Comparison of ENCODE assay signal across 17 cellular contexts in the genomic region with DNA sequence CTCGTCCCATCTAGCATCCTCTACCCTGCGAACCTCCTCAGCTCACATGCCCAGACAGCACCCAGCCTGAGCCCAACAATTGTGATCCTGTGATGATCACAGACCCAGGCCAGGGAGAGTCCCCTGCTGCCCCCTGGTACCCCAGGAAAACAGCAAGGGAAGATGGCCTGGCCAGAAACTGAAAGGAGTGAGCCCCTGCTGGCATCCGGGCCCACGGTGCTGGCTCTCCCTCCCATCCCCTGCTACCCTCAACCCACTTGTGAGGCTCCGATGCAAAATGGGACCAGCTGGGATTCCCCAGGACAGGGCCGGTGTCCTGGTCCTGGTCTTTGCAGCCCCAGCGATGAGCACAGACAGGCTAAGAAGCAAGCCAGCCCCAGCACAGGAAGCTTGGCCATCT. TPM values are rescaled to one million over a fixed set of nuclear protein-coding genes. Genes with fewer than 3 reads are reported as not detected.
DNase-seq lines count a peak whose midpoint lies in the region; ATAC-seq, FAIRE-seq and TF ChIP-seq lines count a peak whose summit lies in the region.
"Had no signal": no experiment of that assay in that cellular context is flagged by ENCODE, and none has a peak within 500 bp of the region (broad histone marks: within the 10 kb centered on the region; RNA-seq: fewer than 3 reads in every experiment).

No MANE protein-coding gene starts in this region.

- peak overlapping the region; percentile 68 for H3K27ac ChIP-seq in left ventricle myocardium inferior (replicated peaks)
- no peak overlapping the region for H3K27ac ChIP-seq in kidney (ENCODE audit: low read depth in 2 of 2, low read length in 2 of 2)
- H3K27ac ChIP-seq in transverse colon = peak overlapping the region; percentile 28 to 86 (median 83)
- H3K27ac ChIP-seq: epithelial cell of prostate, parathyroid adenoma had no signal

- TF ChIP-seq CTCF in left ventricle myocardium inferior (IDR thresholded peaks at IDR 0.05; ENCODE audit: borderline replicate concordance) = no peak
- no peak for TF ChIP-seq CTCF in kidney (IDR thresholded peaks at IDR 0.05; ENCODE audit: borderline replicate concordance, extremely low read depth, insufficient read depth)
- TF ChIP-seq CTCF in transverse colon (IDR thresholded peaks at IDR 0.05) = no peak
- TF ChIP-seq CTCF in GM13977 (IDR thresholded peaks at IDR 0.05; ENCODE audit: extremely low read depth, insufficient read depth, missing control alignments) = no peak

- no peak for TF ChIP-seq EP300 in transverse colon (IDR thresholded peaks at IDR 0.05; ENCODE audit: low read depth)

- peaks cover 23% of the 10 kb centered on the region for H3K36me3 Mint-ChIP-seq in activated T-helper 2 cell treated with anti-CD3 and anti-CD28 coated beads, Interferon-gamma antibody, Interleukin-2, Interleukin-4, amounts not matched to agents 10 μg/mL and 5 μg/mL and 100 μg/mL, durations not matched to agents 14 hours and 24 hours and 36 hours (ENCODE audit: low read depth)

- H3K27ac Mint-ChIP-seq in activated T-helper 2 cell treated with anti-CD3 and anti-CD28 coated beads, Interferon-gamma antibody, Interleukin-2, Interleukin-4, amounts not matched to agents 10 μg/mL and 5 μg/mL and 100 μg/mL, durations not matched to agents 14 hours and 24 hours and 36 hours = peak overlapping the region; percentile 83

- H3K36me3 ChIP-seq in left ventricle myocardium inferior = no peaks in the 10 kb centered on the region
- H3K36me3 ChIP-seq in kidney (ENCODE audit: control insufficient read depth in 1 of 2, insufficient read depth in 2 of 2, low read length in 2 of 2) = no peaks in the 10 kb centered on the region
- H3K36me3 ChIP-seq in transverse colon = no peaks in the 10 kb centered on the region

- H3K4me1 Mint-ChIP-seq in activated T-helper 2 cell treated with anti-CD3 and anti-CD28 coated beads, Interferon-gamma antibody, Interleukin-2, Interleukin-4, amounts not matched to agents 10 μg/mL and 5 μg/mL and 100 μg/mL, durations not matched to agents 14 hours and 24 hours and 36 hours (ENCODE audit: low read depth) = peaks cover 55% of the 10 kb centered on the region

- no peaks in the 10 kb centered on the region for H3K9me3 Mint-ChIP-seq in activated T-helper 2 cell treated with anti-CD3 and anti-CD28 coated beads, Interferon-gamma antibody, Interleukin-2, Interleukin-4, amounts not matched to agents 10 μg/mL and 5 μg/mL and 100 μg/mL, durations not matched to agents 14 hours and 24 hours and 36 hours
- H3K9me3 Mint-ChIP-seq: activated T-cell treated with anti-CD3 and anti-CD28 coated beads, Interleukin-2, amount 50 U/mL, for 4 hours had no signal

- H3K9me3 ChIP-seq in left ventricle myocardium inferior (replicated peaks) (no peaks in the 10 kb centered on the region), kidney (ENCODE audit: control insufficient read depth in 1 of 2, low read length in 2 of 2) (no peaks in the 10 kb centered on the region), transverse colon (no peaks in the 10 kb centered on the region)

- no peak overlapping the region for H3K9ac ChIP-seq in kidney (ENCODE audit: low read length in 2 of 2)
- H3K9ac ChIP-seq: parathyroid adenoma had no signal

- H3K4me1 ChIP-seq in left ventricle myocardium inferior (peaks cover 100% of the 10 kb centered on the region), kidney (ENCODE audit: control insufficient read depth in 1 of 2, insufficient read depth in 1 of 2, low read depth in 1 of 2, low read length in 2 of 2) (peaks cover 37 to 56% of the 10 kb centered on the region in 2 donors), transverse colon (peaks cover 58 to 85% (median 76%) of the 10 kb centered on the region in 4 donors)

- no peak for ATAC-seq in left cardiac atrium
- ATAC-seq in GM21737 (IDR thresholded peaks at IDR 0.05; ENCODE audit: unreplicated experiment) = no peak
- ATAC-seq: activated T-cell treated with anti-CD3 and anti-CD28 coated beads, Interleukin-2, amount 50 U/mL, for 4 hours; GM12878; Right ventricle myocardium inferior had no signal

- no peaks in the 10 kb centered on the region for H3K27me3 Mint-ChIP-seq in activated T-helper 2 cell treated with anti-CD3 and anti-CD28 coated beads, Interferon-gamma antibody, Interleukin-2, Interleukin-4, amounts not matched to agents 10 μg/mL and 5 μg/mL and 100 μg/mL, durations not matched to agents 14 hours and 24 hours and 36 hours (ENCODE audit: low read depth)

- in situ Hi-C loops in transverse colon (cut with MboI; ENCODE audit: low pct_ligation_motif_present in 1 of 4, low pct_unique_long_range_greater_than_20kb in 1 of 4, low sequenced_read_pairs in 3 of 4) = no loop called here
- in situ Hi-C loops in GM13977 (cut with MboI; ENCODE audit: low pct_unique_long_range_greater_than_20kb, low sequenced_read_pairs, unreplicated experiment) = no loop called here

- no peak overlapping the region for H3K4me3 Mint-ChIP-seq in activated T-helper 2 cell treated with anti-CD3 and anti-CD28 coated beads, Interferon-gamma antibody, Interleukin-2, Interleukin-4, amounts not matched to agents 10 μg/mL and 5 μg/mL and 100 μg/mL, durations not matched to agents 14 hours and 24 hours and 36 hours (ENCODE audit: low read depth)
- H3K4me3 Mint-ChIP-seq: activated T-cell treated with anti-CD3 and anti-CD28 coated beads, Interleukin-2, amount 50 U/mL, for 4 hours had no signal

- TF ChIP-seq POLR2A in transverse colon (IDR thresholded peaks at IDR 0.05) = no peak

- intact Hi-C loops in left ventricle myocardium inferior (cut with micrococcal nuclease) (no loop called here), left cardiac atrium (cut with DNase I) (no loop called here), kidney (cut with DNase I) (no loop called here), transverse colon (cut with DNase I; ENCODE audit: low total_unique reads) (no loop called here)
- intact Hi-C loops in activated T-helper 2 cell treated with anti-CD3 and anti-CD28 coated beads, Interferon-gamma antibody, Interleukin-2, Interleukin-4, amounts not matched to agents 10 μg/mL and 5 μg/mL and 100 μg/mL, durations not matched to agents 14 hours and 24 hours and 36 hours (cut with micrococcal nuclease) = loop anchor here (10.0 kb wide), 1 partner anchor 159 kb away; a partner anchor contains a TSS

- FAIRE-seq in kidney (lab: Jason Lieb, UNC) = no peak
- FAIRE-seq: GM12878 had no signal

- DNase-seq in left ventricle myocardium inferior (no peak), left cardiac atrium (no peak), kidney (peak; percentile 20), transverse colon (no peak), GM13977 (ENCODE audit: low spot score) (no peak), OCI-M2 (lab: John Stamatoyannopoulos, UW; ENCODE audit: unreplicated experiment) (no peak)
- no peak for DNase-seq in activated T-helper 2 cell treated with anti-CD3 and anti-CD28 coated beads, Interferon-gamma antibody, Interleukin-2, Interleukin-4, amounts not matched to agents 10 μg/mL and 5 μg/mL and 100 μg/mL, durations not matched to agents 14 hours and 24 hours and 36 hours (ENCODE audit: low spot score)
- DNase-seq: activated T-cell treated with anti-CD3 and anti-CD28 coated beads, Interleukin-2, amount 50 U/mL, for 4 hours; Karpas-422; NCI-H187 treated with DMSO at 0.1 percent for 48 hours; NCI-H69; stimulated activated CD4-positive, alpha-beta T cell treated with anti-CD3 and anti-CD28 coated beads, Interleukin-15, amount 100 ng/mL, for 24 hours had no signal

- H3K27me3 ChIP-seq in left ventricle myocardium inferior (ENCODE audit: low read depth) (no peaks in the 10 kb centered on the region), transverse colon (no peaks in the 10 kb centered on the region)

- 92% methylated on average over 7 of the region's 7 CpGs; no CpG with 5 or more reads in 1 of the 2 donors for WGBS in transverse colon (ENCODE audit: low coverage in 1 of 2), 2 donors

- H3K4me3 ChIP-seq in left ventricle myocardium inferior (no peak overlapping the region), kidney (ENCODE audit: low read length in 2 of 2) (no peak overlapping the region), transverse colon (no peak overlapping the region)
- H3K4me3 ChIP-seq: GM12878 had no signal

RNA-seq across cellular contexts. Expression of a gene that starts 14.1 kb away (rescaled TPM):
- 54.8 TPM for total RNA-seq in left ventricle myocardium inferior
- total RNA-seq in left cardiac atrium = 10 to 100 TPM; 44.7 to 52.7 TPM
- total RNA-seq in activated T-helper 2 cell treated with anti-CD3 and anti-CD28 coated beads, Interferon-gamma antibody, Interleukin-2, Interleukin-4, amounts not matched to agents 10 μg/mL and 5 μg/mL and 100 μg/mL, durations not matched to agents 14 hours and 24 hours and 36 hours = 98.2 and 105 TPM in 2 replicates
- 69.7 TPM for total RNA-seq in kidney
- 33.7 TPM for polyA plus RNA-seq in kidney (ENCODE audit: insufficient read depth, low read depth, low replicate concordance)
- total RNA-seq in transverse colon = 100 to 1,000 TPM in 1 of 4 donors, 10 to 100 TPM in 3; 58.9 to 175 (median 65.0) TPM

RNA-seq across cellular contexts. Expression of a gene that starts 49.8 kb away (rescaled TPM):
- total RNA-seq in left ventricle myocardium inferior (6.1 TPM), left cardiac atrium (1 to 10 TPM; 6.6 to 6.9 TPM), kidney (82.1 TPM), transverse colon (10 to 100 TPM; 24.6 to 57.3 (median 38.0) TPM)
- 3.3 and 4.8 TPM in 2 replicates for total RNA-seq in activated T-helper 2 cell treated with anti-CD3 and anti-CD28 coated beads, Interferon-gamma antibody, Interleukin-2, Interleukin-4, amounts not matched to agents 10 μg/mL and 5 μg/mL and 100 μg/mL, durations not matched to agents 14 hours and 24 hours and 36 hours
- polyA plus RNA-seq in kidney (ENCODE audit: insufficient read depth, low read depth, low replicate concordance) = 53.0 TPM

RNA-seq across cellular contexts. Expression of a gene that starts 59.2 kb away (rescaled TPM):
- total RNA-seq in left ventricle myocardium inferior = 2.5 TPM
- total RNA-seq in left cardiac atrium = 1 to 10 TPM; 1.9 to 3.3 TPM
- 3.1 and 3.8 TPM in 2 replicates for total RNA-seq in activated T-helper 2 cell treated with anti-CD3 and anti-CD28 coated beads, Interferon-gamma antibody, Interleukin-2, Interleukin-4, amounts not matched to agents 10 μg/mL and 5 μg/mL and 100 μg/mL, durations not matched to agents 14 hours and 24 hours and 36 hours
- 8.7 TPM for total RNA-seq in kidney
- polyA plus RNA-seq in kidney (ENCODE audit: insufficient read depth, low read depth, low replicate concordance) = 2.3 TPM
- total RNA-seq in transverse colon = 10 to 100 TPM in 2 of 4 donors, 1 to 10 TPM in 2; 8.9 to 59.5 (median 18.4) TPM

Comparison
In these comparisons a context has a peak if more than half of its experiments do, and no peak if none do; other contexts are left out.
1. H3K27ac ChIP-seq: peak in left ventricle myocardium inferior (single experiment) and transverse colon (4 of 4); none in kidney (0 of 2).